8 cellular contexts compared by ENCODE assay signal in genomic region chr20:47568019-47568418, GRCh38.
DNase-seq lines count a peak whose midpoint lies in the region; ATAC-seq and TF ChIP-seq lines count a peak whose summit lies in the region.

No MANE protein-coding gene starts in this region.

- DNase-seq in DMS153 treated with DMSO at 0.1 percent for 48 hours (lab: John Stamatoyannopoulos, UW; ENCODE audit: unreplicated experiment) = peak; percentile 42
- peak; percentile 84 for DNase-seq in NCI-H2196 (lab: John Stamatoyannopoulos, UW; ENCODE audit: unreplicated experiment)
- peak; percentile 87 for DNase-seq in choroid plexus epithelial cell (ENCODE audit: low read depth)
- DNase-seq in non-pigmented ciliary epithelial cell (ENCODE audit: low read depth) = peak; percentile 87
- no peak for DNase-seq in posterior cingulate gyrus
- no peak for DNase-seq in GDM1 (lab: John Stamatoyannopoulos, UW)
- no peak for DNase-seq in activated CD4-positive, CD25-positive, alpha-beta regulatory T cell (lab: John Stamatoyannopoulos, UW)

- TF ChIP-seq CTCF in choroid plexus epithelial cell (conservative IDR thresholded peaks at IDR 0.05; ENCODE audit: low read depth, low read length) = no peak

- ATAC-seq in GM21619 (IDR thresholded peaks at IDR 0.05; ENCODE audit: unreplicated experiment) = no peak

- intact Hi-C loops in posterior cingulate gyrus (cut with DNase I) = no loop called here

- H3K4me3 ChIP-seq in choroid plexus epithelial cell (ENCODE audit: low read depth, low read length) = no peak overlapping the region

Comparison
In these comparisons a context has a peak if more than half of its experiments do, and no peak if none do; other contexts are left out.
1. DNase-seq: peak in DMS153 treated with DMSO at 0.1 percent for 48 hours (single experiment), NCI-H2196 (single experiment), choroid plexus epithelial cell (single experiment) and non-pigmented ciliary epithelial cell (single experiment); none in posterior cingulate gyrus (0 of 10), GDM1 (single experiment) and activated CD4-positive, CD25-positive, alpha-beta regulatory T cell (0 of 4).